ENCODE assay signal across 8 cellular contexts in genomic region chr9:35906923-35907699, GRCh38. TPM values are rescaled to one million over a fixed set of nuclear protein-coding genes. Genes with fewer than 3 reads are reported as not detected.
DNase-seq lines count a peak whose midpoint lies in the region; ATAC-seq, FAIRE-seq and TF ChIP-seq lines count a peak whose summit lies in the region.

No MANE protein-coding gene starts in this region.

- H3K9me3 ChIP-seq in IMR-90 (ENCODE audit: control insufficient read depth, insufficient read depth, low read length), result no peaks in the 10 kb centered on the region
- H3K9me3 ChIP-seq in mammary epithelial cell (replicated peaks; ENCODE audit: insufficient read depth, low read length), result no peaks in the 10 kb centered on the region
- H3K9me3 ChIP-seq in HepG2 (ENCODE audit: low read length), result no peaks in the 10 kb centered on the region
- no peaks in the 10 kb centered on the region for H3K9me3 ChIP-seq in thyroid gland

- H3K4me2 ChIP-seq in IMR-90 (ENCODE audit: low read depth, low read length) (peak overlapping the region; percentile 30), mammary epithelial cell (ENCODE audit: insufficient read depth, low read depth, low read length) (peak overlapping the region; percentile 73), HepG2 (ENCODE audit: low read depth, low read length) (peak overlapping the region; percentile 96)

- peak overlapping the region; percentile 98 for H2BK20ac ChIP-seq in IMR-90 (ENCODE audit: low read depth, low read length)

- POLR2A ChIA-PET in IMR-90 (lab: Charles Lee; ENCODE audit: unreplicated experiment) (interaction anchor here (0.8 to 1.3 kb wide), 3 partner anchors 17 to 52 kb away, joined by 3 to 8 read pairs (median 4); no protein-coding TSS in a partner anchor), HepG2 (lab: Yijun Ruan, JAX) (interaction anchor here (1.1 kb wide), 1 partner anchor 13 kb away, joined by 3 read pairs; no protein-coding TSS in a partner anchor)
- POLR2A ChIA-PET in naive thymus-derived CD8-positive, alpha-beta T cell (lab: Charles Lee), result no interaction called here

- peaks cover 2% of the 10 kb centered on the region for H3K36me3 Mint-ChIP-seq in activated naive CD4-positive, alpha-beta T cell treated with anti-CD3 and anti-CD28 coated beads, Interleukin-2, amount 10 ng/mL, durations not matched to agents 7 days and 5 days
- no peaks in the 10 kb centered on the region for H3K36me3 Mint-ChIP-seq in naive thymus-derived CD8-positive, alpha-beta T cell

- no peaks in the 10 kb centered on the region for H4K20me1 ChIP-seq in IMR-90 (ENCODE audit: insufficient read depth, low read length)
- H4K20me1 ChIP-seq in mammary epithelial cell (ENCODE audit: insufficient read depth, low read length), result no peaks in the 10 kb centered on the region
- no peaks in the 10 kb centered on the region for H4K20me1 ChIP-seq in HepG2 (ENCODE audit: insufficient read depth, low read length)

- peak overlapping the region; percentile 79; the same call in 2 of the 3 replicates for H2BK15ac ChIP-seq in IMR-90 (ENCODE audit: low read depth, low read length)

- H3K9ac ChIP-seq in IMR-90 (ENCODE audit: low read depth, low read length), result peak overlapping the region; percentile 56
- peak overlapping the region; percentile 79 for H3K9ac ChIP-seq in mammary epithelial cell (ENCODE audit: insufficient read depth, low read length)
- peak overlapping the region; percentile 57 for H3K9ac ChIP-seq in HepG2 (ENCODE audit: insufficient read depth, low read depth, low read length)

- TF ChIP-seq POLR2A in IMR-90 (IDR thresholded peaks at IDR 0.05; ENCODE audit: low read depth, low read length) (no peak), HepG2 (IDR thresholded peaks at IDR 0.05; ENCODE audit: insufficient read depth in 1 of 2, low read depth in 2 of 2, low read length in 2 of 2) (no peak), thyroid gland (IDR thresholded peaks at IDR 0.05) (peak in 1 of 2 donors; percentile 52)

- no peak overlapping the region for H3K4me3 Mint-ChIP-seq in activated naive CD4-positive, alpha-beta T cell treated with anti-CD3 and anti-CD28 coated beads, Interleukin-2, amount 10 ng/mL, durations not matched to agents 7 days and 5 days
- peak overlapping the region in 5 of 10 donors; percentile 14 to 57 (median 40) for H3K4me3 Mint-ChIP-seq in naive thymus-derived CD8-positive, alpha-beta T cell

- H2AFZ ChIP-seq in IMR-90 (replicated peaks; ENCODE audit: low read length, poor library complexity), result peak overlapping the region; percentile 85
- peak overlapping the region; percentile 83 for H2AFZ ChIP-seq in mammary epithelial cell (ENCODE audit: low read depth, low read length)
- H2AFZ ChIP-seq in HepG2 (ENCODE audit: low read length), result no peak overlapping the region

- H4K5ac ChIP-seq in IMR-90 (ENCODE audit: low read depth, low read length), result peak overlapping the region; percentile 95

- peaks cover 18% of the 10 kb centered on the region for H3K27me3 Mint-ChIP-seq in activated naive CD4-positive, alpha-beta T cell treated with anti-CD3 and anti-CD28 coated beads, Interleukin-2, amount 10 ng/mL, durations not matched to agents 7 days and 5 days
- H3K27me3 Mint-ChIP-seq in naive thymus-derived CD8-positive, alpha-beta T cell, result peaks cover 0 to 2% (median 0%) of the 10 kb centered on the region in 5 donors

- TF ChIP-seq EP300 in HepG2 (IDR thresholded peaks at IDR 0.05; ENCODE audit: low read depth in 2 of 2, low read length in 2 of 2) (no peak), HepG2 (CRISPR knock-in tag; IDR thresholded peaks at IDR 0.05; ENCODE audit: borderline replicate concordance) (no peak)

- peak overlapping the region; percentile 95 for H2AK9ac ChIP-seq in IMR-90 (replicated peaks; ENCODE audit: low read depth, low read length, poor library complexity)

- H3K56ac ChIP-seq in IMR-90 (ENCODE audit: extremely low read depth, insufficient read depth, low read length), result peak overlapping the region; percentile 91

- TF ChIP-seq RAD21 in IMR-90 (IDR thresholded peaks at IDR 0.05; ENCODE audit: low read length) (no peak), HepG2 (CRISPR knock-in tag; IDR thresholded peaks at IDR 0.05) (no peak)

- DNase-seq in IMR-90 (peak; percentile 75), mammary epithelial cell (peak; percentile 61), HepG2 (ENCODE audit: low spot score) (no peak), thyroid gland (peak; percentile 90), SIG-M5 (lab: John Stamatoyannopoulos, UW) (no peak)
- DNase-seq in activated naive CD4-positive, alpha-beta T cell treated with anti-CD3 and anti-CD28 coated beads, Interleukin-2, amount 10 ng/mL, durations not matched to agents 7 days and 5 days, result no peak
- DNase-seq in naive thymus-derived CD8-positive, alpha-beta T cell, result no peak

- H2BK120ac ChIP-seq in IMR-90 (ENCODE audit: low read depth, low read length), result peak overlapping the region; percentile 99

- peak overlapping the region; percentile 96 to 97 for H4K8ac ChIP-seq in IMR-90 (ENCODE audit: low read depth in 2 of 2, low read length in 2 of 2)

- TF ChIP-seq CTCF in IMR-90 (conservative IDR thresholded peaks at IDR 0.05; ENCODE audit: low read depth, low read length) (no peak), mammary epithelial cell (conservative IDR thresholded peaks at IDR 0.05 in 1 of 2, IDR thresholded peaks at IDR 0.05 in 1 of 2; ENCODE audit: extremely low read depth in 1 of 2, insufficient read depth in 1 of 2, low read depth in 1 of 2, low read length in 2 of 2) (no peak), HepG2 (CRISPR knock-in tag; IDR thresholded peaks at IDR 0.05) (no peak), thyroid gland (IDR thresholded peaks at IDR 0.05) (peak in 1 of 6 experiments; percentile 14)

- peak overlapping the region; percentile 93 for H3K27ac ChIP-seq in IMR-90 (ENCODE audit: insufficient read depth, low read length)
- H3K27ac ChIP-seq in mammary epithelial cell (ENCODE audit: insufficient read depth, low read depth, low read length), result peak overlapping the region; percentile 84
- H3K27ac ChIP-seq in HepG2 (ENCODE audit: extremely low read length, insufficient read depth, low read length), result no peak overlapping the region
- peak overlapping the region; percentile 84 to 97 (median 96) for H3K27ac ChIP-seq in thyroid gland

- H3K4me3 ChIP-seq in IMR-90 (ENCODE audit: insufficient read depth, low read depth, low read length) (no peak overlapping the region), mammary epithelial cell (replicated peaks in 1 of 3; ENCODE audit: insufficient read depth in 1 of 3, low read depth in 2 of 3, low read length in 3 of 3) (peak overlapping the region in 2 of 3 experiments; percentile 3 to 28), HepG2 (replicated peaks in 1 of 3; ENCODE audit: insufficient read depth in 1 of 3, low read depth in 2 of 3, low read length in 3 of 3) (peak overlapping the region; percentile 35 to 67 (median 52)), thyroid gland (replicated peaks in 1 of 3) (peak overlapping the region in 1 of 3 donors; percentile 2)

- H3K9me3 Mint-ChIP-seq in activated naive CD4-positive, alpha-beta T cell treated with anti-CD3 and anti-CD28 coated beads, Interleukin-2, amount 10 ng/mL, durations not matched to agents 7 days and 5 days, result no peaks in the 10 kb centered on the region
- no peaks in the 10 kb centered on the region for H3K9me3 Mint-ChIP-seq in naive thymus-derived CD8-positive, alpha-beta T cell

- H3K79me1 ChIP-seq in IMR-90 (ENCODE audit: low read depth in 1 of 2, low read length in 2 of 2), result peaks cover 0 to 36% of the 10 kb centered on the region in 2 experiments; a peak in 2 of 4 replicates

- peak overlapping the region; percentile 99 for H2AK5ac ChIP-seq in IMR-90 (ENCODE audit: low read depth, low read length)

- intact Hi-C loops in IMR-90 (cut with micrococcal nuclease) (no loop called here), mammary epithelial cell (cut with micrococcal nuclease) (loop anchor here (2.0 to 5.0 kb wide), 3 partner anchors 116 to 305 kb away; partner anchors contain the start of genes CREB3 and TLN1), HepG2 (cut with micrococcal nuclease; ENCODE audit: unreplicated experiment) (no loop called here), thyroid gland (cut with DNase I) (loop anchor here (5.0 kb wide), 1 partner anchor 35 kb away; no protein-coding TSS in a partner anchor)

- H3K4me1 ChIP-seq in IMR-90 (ENCODE audit: control insufficient read depth, insufficient read depth, low read length), result peaks cover 46% of the 10 kb centered on the region
- H3K4me1 ChIP-seq in mammary epithelial cell (ENCODE audit: insufficient read depth, low read length), result peaks cover 62% of the 10 kb centered on the region
- peaks cover 69% of the 10 kb centered on the region for H3K4me1 ChIP-seq in HepG2 (ENCODE audit: insufficient read depth, low read length)
- peaks cover 58 to 67% of the 10 kb centered on the region in 2 donors for H3K4me1 ChIP-seq in thyroid gland

- no TSS peak for BruUV-seq in IMR-90 (replicated peaks; lab: Mats Ljungman, UMichigan)
- no TSS peak for BruUV-seq in mammary epithelial cell (replicated peaks; lab: Mats Ljungman, UMichigan)
- no TSS peak for BruUV-seq in HepG2 (replicated peaks; lab: Mats Ljungman, UMichigan)

- peaks cover 53% of the 10 kb centered on the region for H3K4me1 Mint-ChIP-seq in activated naive CD4-positive, alpha-beta T cell treated with anti-CD3 and anti-CD28 coated beads, Interleukin-2, amount 10 ng/mL, durations not matched to agents 7 days and 5 days
- H3K4me1 Mint-ChIP-seq in naive thymus-derived CD8-positive, alpha-beta T cell, result peaks cover 36 to 66% (median 60%) of the 10 kb centered on the region in 4 donors

- H2BK5ac ChIP-seq in IMR-90 (ENCODE audit: low read depth, low read length, poor library complexity, severe bottlenecking), result peak overlapping the region; percentile 98

- H3K9me1 ChIP-seq in IMR-90 (ENCODE audit: insufficient read depth, low read length), result peaks cover 26% of the 10 kb centered on the region

- FAIRE-seq in HepG2 (lab: Jason Lieb, UNC), result no peak

- H3K4ac ChIP-seq in IMR-90 (ENCODE audit: low read depth, low read length), result peak overlapping the region; percentile 100

- 29% methylated on average over 4 of the region's 14 CpGs; no CpG with 5 or more reads in 1 of the 2 experiments for WGBS in IMR-90 (ENCODE audit: extremely low coverage in 2 of 2, insufficient read length in 1 of 2), 2 experiments
- WGBS in mammary epithelial cell (ENCODE audit: low coverage, missing lambda C conversion rate), result 8% methylated on average over 6 of the region's 14 CpGs
- 0% methylated on average over 5 of the region's 14 CpGs for WGBS in HepG2 (ENCODE audit: low lambda C conversion rate)
- WGBS in thyroid gland, 2 donors, result 24 to 29% methylated on average over 13 of the region's 14 CpGs

- H3K27ac Mint-ChIP-seq in activated naive CD4-positive, alpha-beta T cell treated with anti-CD3 and anti-CD28 coated beads, Interleukin-2, amount 10 ng/mL, durations not matched to agents 7 days and 5 days, result no peak overlapping the region
- H3K27ac Mint-ChIP-seq in naive thymus-derived CD8-positive, alpha-beta T cell, result peak overlapping the region in 5 of 10 donors; percentile 15 to 65 (median 37)

- H3K14ac ChIP-seq in IMR-90 (replicated peaks; ENCODE audit: low read depth, low read length), result peak overlapping the region; percentile 99

- H3K18ac ChIP-seq in IMR-90 (ENCODE audit: low read depth, low read length), result peak overlapping the region; percentile 94

- H3K79me2 ChIP-seq in mammary epithelial cell (ENCODE audit: insufficient read depth, low read length), result no peaks in the 10 kb centered on the region
- H3K79me2 ChIP-seq in HepG2 (ENCODE audit: insufficient read depth, low read length), result no peaks in the 10 kb centered on the region

- in situ Hi-C loops in IMR-90 (cut with MboI; ENCODE audit: low sequenced_read_pairs) (no loop called here), mammary epithelial cell (cut with MboI; ENCODE audit: low sequenced_read_pairs in 2 of 2) (loop anchor here in 1 of 2 donors (10.0 kb wide), 1 partner anchor 108 kb away; no protein-coding TSS in a partner anchor), HepG2 (cut with HindIII; ENCODE audit: extremely low pct_ligation_motif_present, low pct_unique_long_range_greater_than_20kb) (no loop called here)

- dilution Hi-C loops in IMR-90 (cut with HindIII; ENCODE audit: low sequenced_read_pairs, unreplicated experiment), result no loop called here
- dilution Hi-C loops in mammary epithelial cell (cut with HindIII; ENCODE audit: low sequenced_read_pairs), result loop anchor here (5.0 kb wide), 2 partner anchors 40 to 100 kb away; no protein-coding TSS in a partner anchor

- CTCF ChIA-PET in IMR-90 (lab: Yijun Ruan, JAX), result interaction anchor here (0.7 to 4.1 kb wide), 6 partner anchors 17 to 195 kb away, joined by 3 to 21 read pairs (median 4); no protein-coding TSS in a partner anchor
- CTCF ChIA-PET in mammary epithelial cell (lab: Charles Lee; ENCODE audit: low non-redundant PET), result interaction anchor here (0.6 kb wide), 2 partner anchors 117 to 281 kb away, joined by 4 to 9 read pairs; no protein-coding TSS in a partner anchor
- CTCF ChIA-PET in HepG2 (lab: Yijun Ruan, JAX; ENCODE audit: low intra/inter-chr PET ratio, low total read pairs), result no interaction called here
- CTCF ChIA-PET in activated naive CD4-positive, alpha-beta T cell treated with anti-CD3 and anti-CD28 coated beads, Interleukin-2, amount 10 ng/mL, durations not matched to agents 7 days and 5 days (lab: Charles Lee), result interaction anchor here (1.0 to 2.3 kb wide), 2 partner anchors 38 to 116 kb away, joined by 3 to 12 read pairs; no protein-coding TSS in a partner anchor

- H3K36me3 ChIP-seq in IMR-90 (ENCODE audit: control insufficient read depth, insufficient read depth, low read length) (no peaks in the 10 kb centered on the region), mammary epithelial cell (ENCODE audit: insufficient read depth, low read length) (no peaks in the 10 kb centered on the region), HepG2 (replicated peaks in 1 of 2; ENCODE audit: control insufficient read depth in 1 of 2, insufficient read depth in 2 of 2, low read length in 2 of 2) (no peaks in the 10 kb centered on the region), thyroid gland (no peaks in the 10 kb centered on the region)

- H4K91ac ChIP-seq in IMR-90 (ENCODE audit: insufficient read depth, low read depth, low read length), result peak overlapping the region; percentile 99

- H3K23ac ChIP-seq in IMR-90 (ENCODE audit: low read depth, low read length), result peak overlapping the region; percentile 99

- ATAC-seq in IMR-90 (ENCODE audit: low read depth) (peak; percentile 21), HepG2 (peak; percentile 47), GM21423 (IDR thresholded peaks at IDR 0.05; ENCODE audit: unreplicated experiment) (no peak)
- no peak for ATAC-seq in naive thymus-derived CD8-positive, alpha-beta T cell

- H3K27me3 ChIP-seq in IMR-90 (ENCODE audit: control insufficient read depth, insufficient read depth, low read length) (no peaks in the 10 kb centered on the region), mammary epithelial cell (ENCODE audit: insufficient read depth, low read length) (no peaks in the 10 kb centered on the region), HepG2 (ENCODE audit: control insufficient read depth in 1 of 2, insufficient read depth in 2 of 2, low read length in 2 of 2) (peaks cover 0 to 11% of the 10 kb centered on the region in 2 experiments; a peak in 2 of 5 replicates), thyroid gland (no peaks in the 10 kb centered on the region)

RNA-seq across cellular contexts. Expression of gene HRCT1, which starts 1.1 kb away (rescaled TPM):
- total RNA-seq in IMR-90 (2012; rRNA removed) (1.1 and 1.7 TPM in 2 replicates), mammary epithelial cell (1 to 10 TPM; 1.6 to 4.7 TPM), HepG2 (2016; rRNA removed; fragmentation: Illumina TruSeq; extraction: Trizol) (not detected in 2 replicates), thyroid gland (10 to 100 TPM in 1 of 4 donors, 1 to 10 TPM in 2, under 1 TPM in 1; 0.81 to 11.8 (median 3.3) TPM)
- polyA plus RNA-seq in IMR-90 (2012; rRNA removed) (3.9 and 4.4 TPM in 2 replicates), mammary epithelial cell (3.2 TPM), HepG2 (2011; rRNA removed) (0.13 and 0.44 TPM in 2 replicates)
- polyA plus RNA-seq in IMR-90 (2012; cell fraction: cytosol; rRNA removed), result 3.5 and 3.6 TPM in 2 replicates
- 1.0 and 1.6 TPM in 2 replicates for polyA plus RNA-seq in IMR-90 (2012; cell fraction: nucleus; rRNA removed; ENCODE audit: low replicate concordance)
- not detected for polyA minus RNA-seq in mammary epithelial cell
- total RNA-seq in HepG2 (2016; cell fraction: cytosol; rRNA removed; fragmentation: Illumina TruSeq; extraction: Trizol; ENCODE audit: low read depth), result not detected in 2 replicates
- total RNA-seq in HepG2 (2016; cell fraction: insoluble cytoplasmic fraction; rRNA removed; fragmentation: Illumina TruSeq; extraction: Trizol), result not detected in 2 replicates
- total RNA-seq in HepG2 (2016; cell fraction: membrane; rRNA removed; fragmentation: Illumina TruSeq; extraction: Trizol), result 0.21 TPM in 1 of 2 replicates, not detected in the other
- total RNA-seq in HepG2 (2016; cell fraction: nucleus; rRNA removed; fragmentation: Illumina TruSeq; extraction: Trizol), result 0.41 and 0.43 TPM in 2 replicates
- polyA plus RNA-seq in HepG2 (2011; cell fraction: cytosol; rRNA removed), result 0.23 TPM in 1 of 2 replicates, not detected in the other
- 0.21 TPM in 1 of 2 replicates, not detected in the other for polyA plus RNA-seq in HepG2 (2011; cell fraction: nucleus; rRNA removed)
- 0.35 TPM in 1 of 2 replicates, not detected in the other for polyA plus RNA-seq in HepG2 (2012)
- 0.26 and 0.28 TPM in 2 replicates for polyA plus RNA-seq in HepG2 (2016; cell fraction: cytosol; fragmentation: Illumina TruSeq; extraction: Trizol; ENCODE audit: low read depth)
- polyA plus RNA-seq in HepG2 (2016; cell fraction: insoluble cytoplasmic fraction; fragmentation: Illumina TruSeq; extraction: Trizol; ENCODE audit: low read depth), result 0.35 and 0.46 TPM in 2 replicates
- 0.41 and 0.42 TPM in 2 replicates for polyA plus RNA-seq in HepG2 (2016; cell fraction: membrane; fragmentation: Illumina TruSeq; extraction: Trizol; ENCODE audit: low read depth)
- polyA plus RNA-seq in HepG2 (2016; cell fraction: nucleus; fragmentation: Illumina TruSeq; extraction: Trizol; ENCODE audit: insufficient read depth, low read depth), result 0.53 TPM in 1 of 2 replicates, not detected in the other
- 0.44 TPM in 1 of 2 replicates, not detected in the other for polyA minus RNA-seq in HepG2 (2011; rRNA and poly(A)+ RNA removed; ENCODE audit: low replicate concordance)
- not detected in 2 replicates for polyA minus RNA-seq in HepG2 (2011; cell fraction: cytosol; rRNA and poly(A)+ RNA removed)
- polyA minus RNA-seq in HepG2 (2011; cell fraction: nucleus; rRNA and poly(A)+ RNA removed), result not detected in 2 replicates
- total RNA-seq in naive thymus-derived CD8-positive, alpha-beta T cell, result not detected
- not detected for polyA plus RNA-seq in naive thymus-derived CD8-positive, alpha-beta T cell

RNA-seq across cellular contexts. Expression of gene SPAAR, which starts 2.2 kb away (rescaled TPM):
- total RNA-seq in IMR-90 (2012; rRNA removed), result 0.18 and 0.28 TPM in 2 replicates
- 0.24 and 0.32 TPM in 2 replicates for polyA plus RNA-seq in IMR-90 (2012; rRNA removed)
- 0.23 TPM in 2 replicates for polyA plus RNA-seq in IMR-90 (2012; cell fraction: cytosol; rRNA removed)
- 0.59 and 0.69 TPM in 2 replicates for polyA plus RNA-seq in IMR-90 (2012; cell fraction: nucleus; rRNA removed; ENCODE audit: low replicate concordance)
- total RNA-seq in mammary epithelial cell, result under 1 TPM in 1 of 2 donors, not detected in 1; 0.33 TPM
- 0.27 TPM for polyA plus RNA-seq in mammary epithelial cell
- polyA minus RNA-seq in mammary epithelial cell, result not detected
- 0.07 TPM in 1 of 2 replicates, not detected in the other for total RNA-seq in HepG2 (2016; rRNA removed; fragmentation: Illumina TruSeq; extraction: Trizol)
- not detected in 2 replicates for total RNA-seq in HepG2 (2016; cell fraction: cytosol; rRNA removed; fragmentation: Illumina TruSeq; extraction: Trizol; ENCODE audit: low read depth)
- not detected in 2 replicates for total RNA-seq in HepG2 (2016; cell fraction: insoluble cytoplasmic fraction; rRNA removed; fragmentation: Illumina TruSeq; extraction: Trizol)
- total RNA-seq in HepG2 (2016; cell fraction: membrane; rRNA removed; fragmentation: Illumina TruSeq; extraction: Trizol), result not detected in 2 replicates
- not detected in 2 replicates for total RNA-seq in HepG2 (2016; cell fraction: nucleus; rRNA removed; fragmentation: Illumina TruSeq; extraction: Trizol)
- polyA plus RNA-seq in HepG2 (2011; rRNA removed), result not detected in 2 replicates
- not detected in 2 replicates for polyA plus RNA-seq in HepG2 (2011; cell fraction: cytosol; rRNA removed)
- polyA plus RNA-seq in HepG2 (2011; cell fraction: nucleus; rRNA removed), result not detected in 2 replicates
- not detected in 2 replicates for polyA plus RNA-seq in HepG2 (2012)
- not detected in 2 replicates for polyA plus RNA-seq in HepG2 (2016; cell fraction: cytosol; fragmentation: Illumina TruSeq; extraction: Trizol; ENCODE audit: low read depth)
- not detected in 2 replicates for polyA plus RNA-seq in HepG2 (2016; cell fraction: insoluble cytoplasmic fraction; fragmentation: Illumina TruSeq; extraction: Trizol; ENCODE audit: low read depth)
- polyA plus RNA-seq in HepG2 (2016; cell fraction: membrane; fragmentation: Illumina TruSeq; extraction: Trizol; ENCODE audit: low read depth), result not detected in 2 replicates
- not detected in 2 replicates for polyA plus RNA-seq in HepG2 (2016; cell fraction: nucleus; fragmentation: Illumina TruSeq; extraction: Trizol; ENCODE audit: insufficient read depth, low read depth)
- polyA minus RNA-seq in HepG2 (2011; rRNA and poly(A)+ RNA removed; ENCODE audit: low replicate concordance), result 0.21 TPM in 1 of 2 replicates, not detected in the other
- not detected in 2 replicates for polyA minus RNA-seq in HepG2 (2011; cell fraction: cytosol; rRNA and poly(A)+ RNA removed)
- not detected in 2 replicates for polyA minus RNA-seq in HepG2 (2011; cell fraction: nucleus; rRNA and poly(A)+ RNA removed)
- total RNA-seq in thyroid gland, result 1 to 10 TPM; 2.1 to 8.1 (median 3.6) TPM
- total RNA-seq in naive thymus-derived CD8-positive, alpha-beta T cell, result not detected
- not detected for polyA plus RNA-seq in naive thymus-derived CD8-positive, alpha-beta T cell

RNA-seq across cellular contexts. Expression of gene OR13J1, which starts 36.9 kb away (rescaled TPM):
- total RNA-seq in IMR-90 (2012; rRNA removed), result not detected in 2 replicates
- not detected in 2 replicates for polyA plus RNA-seq in IMR-90 (2012; rRNA removed)
- polyA plus RNA-seq in IMR-90 (2012; cell fraction: cytosol; rRNA removed), result not detected in 2 replicates
- polyA plus RNA-seq in IMR-90 (2012; cell fraction: nucleus; rRNA removed; ENCODE audit: low replicate concordance), result not detected in 2 replicates
- not detected for total RNA-seq in mammary epithelial cell
- not detected for polyA plus RNA-seq in mammary epithelial cell
- not detected for polyA minus RNA-seq in mammary epithelial cell
- total RNA-seq in HepG2 (2016; rRNA removed; fragmentation: Illumina TruSeq; extraction: Trizol), result not detected in 2 replicates
- total RNA-seq in HepG2 (2016; cell fraction: cytosol; rRNA removed; fragmentation: Illumina TruSeq; extraction: Trizol; ENCODE audit: low read depth), result not detected in 2 replicates
- total RNA-seq in HepG2 (2016; cell fraction: insoluble cytoplasmic fraction; rRNA removed; fragmentation: Illumina TruSeq; extraction: Trizol), result not detected in 2 replicates
- not detected in 2 replicates for total RNA-seq in HepG2 (2016; cell fraction: membrane; rRNA removed; fragmentation: Illumina TruSeq; extraction: Trizol)
- not detected in 2 replicates for total RNA-seq in HepG2 (2016; cell fraction: nucleus; rRNA removed; fragmentation: Illumina TruSeq; extraction: Trizol)
- not detected in 2 replicates for polyA plus RNA-seq in HepG2 (2011; rRNA removed)
- not detected in 2 replicates for polyA plus RNA-seq in HepG2 (2011; cell fraction: cytosol; rRNA removed)
- not detected in 2 replicates for polyA plus RNA-seq in HepG2 (2011; cell fraction: nucleus; rRNA removed)
- not detected in 2 replicates for polyA plus RNA-seq in HepG2 (2012)
- not detected in 2 replicates for polyA plus RNA-seq in HepG2 (2016; cell fraction: cytosol; fragmentation: Illumina TruSeq; extraction: Trizol; ENCODE audit: low read depth)
- not detected in 2 replicates for polyA plus RNA-seq in HepG2 (2016; cell fraction: insoluble cytoplasmic fraction; fragmentation: Illumina TruSeq; extraction: Trizol; ENCODE audit: low read depth)
- polyA plus RNA-seq in HepG2 (2016; cell fraction: membrane; fragmentation: Illumina TruSeq; extraction: Trizol; ENCODE audit: low read depth), result not detected in 2 replicates
- polyA plus RNA-seq in HepG2 (2016; cell fraction: nucleus; fragmentation: Illumina TruSeq; extraction: Trizol; ENCODE audit: insufficient read depth, low read depth), result not detected in 2 replicates
- not detected in 2 replicates for polyA minus RNA-seq in HepG2 (2011; rRNA and poly(A)+ RNA removed; ENCODE audit: low replicate concordance)
- not detected in 2 replicates for polyA minus RNA-seq in HepG2 (2011; cell fraction: cytosol; rRNA and poly(A)+ RNA removed)
- not detected in 2 replicates for polyA minus RNA-seq in HepG2 (2011; cell fraction: nucleus; rRNA and poly(A)+ RNA removed)
- not detected for total RNA-seq in thyroid gland
- not detected for total RNA-seq in naive thymus-derived CD8-positive, alpha-beta T cell
- polyA plus RNA-seq in naive thymus-derived CD8-positive, alpha-beta T cell, result not detected

RNA-seq across cellular contexts. Expression of gene OR2S2, which starts 50.8 kb away (rescaled TPM):
- 0.56 and 0.90 TPM in 2 replicates for total RNA-seq in IMR-90 (2012; rRNA removed)
- 0.20 and 0.46 TPM in 2 replicates for polyA plus RNA-seq in IMR-90 (2012; rRNA removed)
- polyA plus RNA-seq in IMR-90 (2012; cell fraction: cytosol; rRNA removed), result 0.32 TPM in 2 replicates
- polyA plus RNA-seq in IMR-90 (2012; cell fraction: nucleus; rRNA removed; ENCODE audit: low replicate concordance), result 0.72 and 1.7 TPM in 2 replicates
- under 1 TPM; 0.28 to 0.33 TPM for total RNA-seq in mammary epithelial cell
- not detected for polyA plus RNA-seq in mammary epithelial cell
- not detected for polyA minus RNA-seq in mammary epithelial cell
- not detected in 2 replicates for total RNA-seq in HepG2 (2016; rRNA removed; fragmentation: Illumina TruSeq; extraction: Trizol)
- not detected in 2 replicates for total RNA-seq in HepG2 (2016; cell fraction: cytosol; rRNA removed; fragmentation: Illumina TruSeq; extraction: Trizol; ENCODE audit: low read depth)
- total RNA-seq in HepG2 (2016; cell fraction: insoluble cytoplasmic fraction; rRNA removed; fragmentation: Illumina TruSeq; extraction: Trizol), result not detected in 2 replicates
- total RNA-seq in HepG2 (2016; cell fraction: membrane; rRNA removed; fragmentation: Illumina TruSeq; extraction: Trizol), result not detected in 2 replicates
- total RNA-seq in HepG2 (2016; cell fraction: nucleus; rRNA removed; fragmentation: Illumina TruSeq; extraction: Trizol), result not detected in 2 replicates
- not detected in 2 replicates for polyA plus RNA-seq in HepG2 (2011; rRNA removed)
- not detected in 2 replicates for polyA plus RNA-seq in HepG2 (2011; cell fraction: cytosol; rRNA removed)
- polyA plus RNA-seq in HepG2 (2011; cell fraction: nucleus; rRNA removed), result not detected in 2 replicates
- polyA plus RNA-seq in HepG2 (2012), result not detected in 2 replicates
- not detected in 2 replicates for polyA plus RNA-seq in HepG2 (2016; cell fraction: cytosol; fragmentation: Illumina TruSeq; extraction: Trizol; ENCODE audit: low read depth)
- not detected in 2 replicates for polyA plus RNA-seq in HepG2 (2016; cell fraction: insoluble cytoplasmic fraction; fragmentation: Illumina TruSeq; extraction: Trizol; ENCODE audit: low read depth)
- polyA plus RNA-seq in HepG2 (2016; cell fraction: membrane; fragmentation: Illumina TruSeq; extraction: Trizol; ENCODE audit: low read depth), result not detected in 2 replicates
- not detected in 2 replicates for polyA plus RNA-seq in HepG2 (2016; cell fraction: nucleus; fragmentation: Illumina TruSeq; extraction: Trizol; ENCODE audit: insufficient read depth, low read depth)
- polyA minus RNA-seq in HepG2 (2011; rRNA and poly(A)+ RNA removed; ENCODE audit: low replicate concordance), result not detected in 2 replicates
- not detected in 2 replicates for polyA minus RNA-seq in HepG2 (2011; cell fraction: cytosol; rRNA and poly(A)+ RNA removed)
- not detected in 2 replicates for polyA minus RNA-seq in HepG2 (2011; cell fraction: nucleus; rRNA and poly(A)+ RNA removed)
- not detected for total RNA-seq in thyroid gland
- total RNA-seq in naive thymus-derived CD8-positive, alpha-beta T cell, result not detected
- polyA plus RNA-seq in naive thymus-derived CD8-positive, alpha-beta T cell, result not detected

Comparison
In these comparisons a context has a peak if more than half of its experiments do, and no peak if none do; other contexts are left out.
1. ATAC-seq: peak in IMR-90 (single experiment) and HepG2 (single experiment); none in GM21423 (single experiment) and naive thymus-derived CD8-positive, alpha-beta T cell (0 of 2).
2. DNase-seq: peak in IMR-90 (single experiment), mammary epithelial cell (single experiment) and thyroid gland (2 of 2); none in HepG2 (single experiment), SIG-M5 (single experiment), activated naive CD4-positive, alpha-beta T cell treated with anti-CD3 and anti-CD28 coated beads, Interleukin-2, amount 10 ng/mL, durations not matched to agents 7 days and 5 days (single experiment) and naive thymus-derived CD8-positive, alpha-beta T cell (0 of 10).
3. H3K4me2 ChIP-seq: peak in every context shown above with its lines; median percentile 96 in HepG2; 73 in mammary epithelial cell; 30 in IMR-90.
4. intact Hi-C loops: an anchor here in mammary epithelial cell (2.0 to 5.0 kb wide) and thyroid gland (5.0 kb wide); none called in IMR-90 and HepG2.
5. Peak in every context shown above with its lines, with median percentiles within 50 percentile points of each other: H3K9ac ChIP-seq.